18 cellular contexts compared by ENCODE assay signal in genomic region chr7:5494320-5494682, GRCh38. TPM values are rescaled to one million over a fixed set of nuclear protein-coding genes. Genes with fewer than 3 reads are reported as not detected.
DNase-seq lines count a peak whose midpoint lies in the region; ATAC-seq and TF ChIP-seq lines count a peak whose summit lies in the region.
"Had no signal": no experiment of that assay in that cellular context is flagged by ENCODE, and none has a peak within 500 bp of the region (broad histone marks: within the 10 kb centered on the region; RNA-seq: fewer than 3 reads in every experiment).

No MANE protein-coding gene starts in this region.

- ATAC-seq in HG02885 (IDR thresholded peaks at IDR 0.05; ENCODE audit: poor library complexity, unreplicated experiment): no peak

- no peak overlapping the region for H3K27ac Mint-ChIP-seq in activated naive CD4-positive, alpha-beta T cell treated with anti-CD3 and anti-CD28 coated beads, Interleukin-2, amount 50 U/mL, for 24 hours
- no peak overlapping the region for H3K27ac Mint-ChIP-seq in activated naive CD4-positive, alpha-beta T cell treated with anti-CD3 and anti-CD28 coated beads, Interleukin-2, amount 10 ng/mL, durations not matched to agents 7 days and 5 days
- H3K27ac Mint-ChIP-seq: activated CD4-positive, alpha-beta T cell treated with anti-CD3 and anti-CD28 coated beads, Interleukin-2, amount 10 ng/mL, durations not matched to agents 24 days and 14 days; activated naive CD8-positive, alpha-beta T cell; natural killer cell had no signal

- H3K79me2 ChIP-seq in OCI-LY7 (ENCODE audit: insufficient read depth, low read depth, low read length): no peaks in the 10 kb centered on the region

- CTCF ChIA-PET in activated naive CD4-positive, alpha-beta T cell treated with anti-CD3 and anti-CD28 coated beads, Interleukin-2, amount 10 ng/mL, durations not matched to agents 7 days and 5 days (lab: Charles Lee): interaction anchor here (0.6 to 5.5 kb wide), 23 partner anchors 9 to 225 kb away, joined by 3 to 89 read pairs (median 3); no protein-coding TSS in a partner anchor
- CTCF ChIA-PET in OCI-LY7 (lab: Charles Lee; ENCODE audit: unreplicated experiment): interaction anchor here (0.6 kb wide), 1 partner anchor 70 kb away, joined by 3 read pairs; no protein-coding TSS in a partner anchor

- no peak for TF ChIP-seq CTCF in OCI-LY7 (conservative IDR thresholded peaks at IDR 0.05; ENCODE audit: low read length)
- TF ChIP-seq CTCF in dorsolateral prefrontal cortex (IDR thresholded peaks at IDR 0.05 in 54 of 56, conservative IDR thresholded peaks at IDR 0.05 in 2 of 56; ENCODE audit: low read depth in 1 of 56, partially characterized antibody in 56 of 56): no peak

- H3K9me3 ChIP-seq in OCI-LY7 (ENCODE audit: low read length) (no peaks in the 10 kb centered on the region), skeletal muscle satellite cell (replicated peaks; ENCODE audit: low read length) (no peaks in the 10 kb centered on the region)
- H3K9me3 ChIP-seq: ascending aorta, heart left ventricle, thoracic aorta had no signal

- peak overlapping the region; percentile 33 for H3K4me3 Mint-ChIP-seq in activated naive CD4-positive, alpha-beta T cell treated with anti-CD3 and anti-CD28 coated beads, Interleukin-2, amount 50 U/mL, for 24 hours
- no peak overlapping the region for H3K4me3 Mint-ChIP-seq in activated naive CD4-positive, alpha-beta T cell treated with anti-CD3 and anti-CD28 coated beads, Interleukin-2, amount 10 ng/mL, durations not matched to agents 7 days and 5 days
- H3K4me3 Mint-ChIP-seq: activated CD8-positive, alpha-beta memory T cell treated with anti-CD3 and anti-CD28 coated beads, Interleukin-2, amount 10 ng/mL, durations not matched to agents 7 days and 5 days; activated naive CD8-positive, alpha-beta T cell; central memory CD8-positive, alpha-beta T cell; natural killer cell had no signal

- H3K27ac ChIP-seq in OCI-LY7 (ENCODE audit: low read depth, low read length, poor library complexity, severe bottlenecking) (no peak overlapping the region), dorsolateral prefrontal cortex (peak overlapping the region in 47 of 59 donors; percentile 46 to 99 (median 96))

- H3K4me1 ChIP-seq in OCI-LY7 (ENCODE audit: insufficient read depth, low read length, poor library complexity, severe bottlenecking) (peaks cover 28% of the 10 kb centered on the region), skeletal muscle satellite cell (ENCODE audit: control insufficient read depth, insufficient read depth, low read length) (peaks cover 26% of the 10 kb centered on the region)

- peaks cover 46% of the 10 kb centered on the region for H3K36me3 ChIP-seq in OCI-LY7 (ENCODE audit: insufficient read depth, low read length)
- peaks cover 22% of the 10 kb centered on the region for H3K36me3 ChIP-seq in skeletal muscle satellite cell (ENCODE audit: insufficient read depth, low read length)

- intact Hi-C loops in OCI-LY7 (cut with micrococcal nuclease; ENCODE audit: unreplicated experiment) (loop anchor here (1.0 kb wide), 4 partner anchors 65 to 210 kb away; no protein-coding TSS in a partner anchor), dorsolateral prefrontal cortex (cut with DNase I) (loop anchor here (2.0 to 10.0 kb wide), 4 partner anchors 183 to 290 kb away; partner anchors contain the start of gene RNF216 (in 1 of the 2))

- H3K27me3 ChIP-seq in dorsolateral prefrontal cortex: no peaks in the 10 kb centered on the region
- H3K27me3 ChIP-seq in skeletal muscle satellite cell (ENCODE audit: control insufficient read depth, insufficient read depth, low read length): no peaks in the 10 kb centered on the region
- H3K27me3 ChIP-seq: ascending aorta, heart left ventricle had no signal

- BruUV-seq in OCI-LY7 (replicated peaks; lab: Mats Ljungman, UMichigan): no TSS peak

- peaks cover 25% of the 10 kb centered on the region for H3K4me1 Mint-ChIP-seq in activated naive CD4-positive, alpha-beta T cell treated with anti-CD3 and anti-CD28 coated beads, Interleukin-2, amount 50 U/mL, for 24 hours
- peaks cover 40% of the 10 kb centered on the region for H3K4me1 Mint-ChIP-seq in activated naive CD4-positive, alpha-beta T cell treated with anti-CD3 and anti-CD28 coated beads, Interleukin-2, amount 10 ng/mL, durations not matched to agents 7 days and 5 days

- no peak overlapping the region for H2AFZ ChIP-seq in OCI-LY7 (ENCODE audit: low read length)

- no peak for DNase-seq in activated naive CD4-positive, alpha-beta T cell treated with anti-CD3 and anti-CD28 coated beads, Interleukin-2, amount 10 ng/mL, durations not matched to agents 7 days and 5 days
- DNase-seq in OCI-LY7 (ENCODE audit: low spot score) (no peak), dorsolateral prefrontal cortex (no peak), DMS 273 (lab: John Stamatoyannopoulos, UW; ENCODE audit: unreplicated experiment) (no peak), HuH-7 (ENCODE audit: low spot score) (no peak)
- DNase-seq: NCI-H1417 treated with DMSO at 0.1 percent for 48 hours had no signal

- no peak overlapping the region for H3K4me3 ChIP-seq in OCI-LY7 (ENCODE audit: low read depth, low read length, poor library complexity, severe bottlenecking)
- H3K4me3 ChIP-seq in dorsolateral prefrontal cortex: peak overlapping the region in 24 of 59 donors; percentile 30 to 67 (median 58)
- H3K4me3 ChIP-seq in skeletal muscle satellite cell (ENCODE audit: low read length): no peak overlapping the region

- no peak overlapping the region for H3K9ac ChIP-seq in skeletal muscle satellite cell (ENCODE audit: low read depth, low read length)

- H3K9me3 Mint-ChIP-seq in activated naive CD4-positive, alpha-beta T cell treated with anti-CD3 and anti-CD28 coated beads, Interleukin-2, amount 50 U/mL, for 24 hours: no peaks in the 10 kb centered on the region
- no peaks in the 10 kb centered on the region for H3K9me3 Mint-ChIP-seq in activated naive CD4-positive, alpha-beta T cell treated with anti-CD3 and anti-CD28 coated beads, Interleukin-2, amount 10 ng/mL, durations not matched to agents 7 days and 5 days
- H3K9me3 Mint-ChIP-seq: activated CD4-positive, alpha-beta T cell treated with anti-CD3 and anti-CD28 coated beads, Interleukin-2, amount 10 ng/mL, durations not matched to agents 24 days and 14 days; CD14-positive monocyte; central memory CD8-positive, alpha-beta T cell; natural killer cell had no signal

- H3K4me2 ChIP-seq in OCI-LY7 (ENCODE audit: low read length) (0 out of 2 replicates have a peak overlapping the region, but pooled peaks have one; percentile 50), skeletal muscle satellite cell (ENCODE audit: low read length) (peak overlapping the region; percentile 73)

- no peaks in the 10 kb centered on the region for H4K20me1 ChIP-seq in OCI-LY7 (ENCODE audit: insufficient read depth, low read length)

- no peaks in the 10 kb centered on the region for H3K36me3 Mint-ChIP-seq in activated naive CD4-positive, alpha-beta T cell treated with anti-CD3 and anti-CD28 coated beads, Interleukin-2, amount 50 U/mL, for 24 hours
- H3K36me3 Mint-ChIP-seq in activated naive CD4-positive, alpha-beta T cell treated with anti-CD3 and anti-CD28 coated beads, Interleukin-2, amount 10 ng/mL, durations not matched to agents 7 days and 5 days: peaks cover 19% of the 10 kb centered on the region
- H3K36me3 Mint-ChIP-seq: activated naive CD8-positive, alpha-beta T cell; natural killer cell had no signal

- no peaks in the 10 kb centered on the region for H3K27me3 Mint-ChIP-seq in activated naive CD4-positive, alpha-beta T cell treated with anti-CD3 and anti-CD28 coated beads, Interleukin-2, amount 50 U/mL, for 24 hours
- H3K27me3 Mint-ChIP-seq in activated naive CD4-positive, alpha-beta T cell treated with anti-CD3 and anti-CD28 coated beads, Interleukin-2, amount 10 ng/mL, durations not matched to agents 7 days and 5 days: no peaks in the 10 kb centered on the region
- H3K27me3 Mint-ChIP-seq: activated CD4-positive, alpha-beta T cell treated with anti-CD3 and anti-CD28 coated beads, Interleukin-2, amount 10 ng/mL, durations not matched to agents 24 days and 14 days; activated CD8-positive, alpha-beta memory T cell treated with anti-CD3 and anti-CD28 coated beads, Interleukin-2, amount 10 ng/mL, durations not matched to agents 7 days and 5 days; activated naive CD8-positive, alpha-beta T cell; central memory CD8-positive, alpha-beta T cell had no signal

- no peaks in the 10 kb centered on the region for H3K9me2 ChIP-seq in OCI-LY7 (ENCODE audit: insufficient read depth, low read length)

- POLR2A ChIA-PET in OCI-LY7 (lab: Charles Lee): interaction anchor here (0.6 to 1.5 kb wide), 4 partner anchors 64 to 310 kb away, joined by 3 to 8 read pairs (median 4); no protein-coding TSS in a partner anchor

RNA-seq across cellular contexts. Expression of gene FBXL18, which starts 19.3 kb away (rescaled TPM):
- 8.0 and 9.4 TPM in 2 replicates for total RNA-seq in OCI-LY7 (2014; rRNA removed; shearing (Covaris generic))
- total RNA-seq in OCI-LY7 (2022) (25.5 and 28.7 TPM in 2 replicates), dorsolateral prefrontal cortex (10 to 100 TPM; 18.6 to 56.8 (median 38.8) TPM)
- 9.8 and 10.1 TPM in 2 replicates for total RNA-seq in skeletal muscle satellite cell (2012; rRNA removed)

RNA-seq across cellular contexts. Expression of gene ACTB, which starts 36.1 kb away (rescaled TPM):
- total RNA-seq in OCI-LY7 (2014; rRNA removed; shearing (Covaris generic)): 1,491 and 1,906 TPM in 2 replicates
- total RNA-seq in OCI-LY7 (2022): 3,189 and 3,571 TPM in 2 replicates
- total RNA-seq in dorsolateral prefrontal cortex: 1,000 to 10,000 TPM; 1,366 to 3,291 (median 2,449) TPM
- total RNA-seq in skeletal muscle satellite cell (2012; rRNA removed): 4,092 and 6,835 TPM in 2 replicates
